ENCODE assay signal across 8 cellular contexts in the genomic region with DNA sequence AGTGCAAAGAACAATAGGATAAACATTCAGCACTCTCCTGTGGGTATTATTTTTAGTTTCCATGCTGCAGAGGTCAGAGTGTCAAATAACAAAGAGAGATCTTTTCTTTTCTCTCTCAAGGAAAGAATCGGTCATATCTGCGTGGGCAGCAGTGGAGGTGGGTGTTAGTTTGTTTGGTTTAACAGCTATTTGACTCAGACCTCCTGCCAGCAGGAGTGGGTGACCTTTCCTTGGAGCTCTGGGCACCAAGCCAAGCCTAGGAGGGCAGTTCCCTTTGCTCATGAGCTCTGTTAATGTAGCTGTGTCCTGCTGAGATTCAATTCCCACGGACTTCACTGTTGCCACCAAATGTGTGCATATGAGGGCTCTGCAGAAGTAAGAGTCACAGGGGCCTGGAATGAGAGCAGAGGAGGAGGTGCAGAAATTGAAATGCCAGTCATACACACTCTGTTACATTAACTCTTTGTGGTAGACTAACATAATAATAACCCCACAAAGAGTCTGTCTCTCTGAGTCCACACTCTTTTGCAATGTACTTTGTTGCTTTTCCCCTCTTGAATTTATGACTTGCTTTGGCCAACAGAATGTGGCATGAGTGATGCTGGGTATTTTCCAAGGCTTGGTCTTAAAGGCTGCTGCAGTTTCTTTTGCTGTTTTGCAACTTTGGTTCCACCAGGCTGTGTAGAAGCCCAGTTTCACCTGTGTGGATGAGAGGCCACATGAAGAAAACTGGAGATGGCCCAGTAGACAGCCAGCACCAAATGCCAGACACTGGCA.
A peak's percentile ranks its signal among the peaks of the same experiment; 100 is the strongest.
DNase-seq lines count a peak whose midpoint lies in the region; ATAC-seq and TF ChIP-seq lines count a peak whose summit lies in the region.

No MANE protein-coding gene starts in this region.

- intact Hi-C loops in activated T-helper 2 cell treated with anti-CD3 and anti-CD28 coated beads, Interferon-gamma antibody, Interleukin-2, Interleukin-4, amounts not matched to agents 10 μg/mL and 5 μg/mL and 100 μg/mL, durations not matched to agents 14 hours and 24 hours and 36 hours (cut with micrococcal nuclease): loop anchor here (1.0 to 10.0 kb wide), 4 partner anchors 76 to 411 kb away; a partner anchor contains a TSS
- intact Hi-C loops in spleen (cut with DNase I; ENCODE audit: low total_unique reads): no loop called here

- H3K4me3 ChIP-seq in spleen: no peak overlapping the region

- H3K36me3 ChIP-seq in spleen: peaks cover 0 to 52% (median 4%) of the 10 kb centered on the region in 6 donors

- ATAC-seq in left lobe of liver: peak; percentile 82
- no peak for ATAC-seq in HG03460 (IDR thresholded peaks at IDR 0.05; ENCODE audit: unreplicated experiment)
- ATAC-seq in GM18861 (IDR thresholded peaks at IDR 0.05; ENCODE audit: unreplicated experiment): no peak

- WGBS in spleen, 5 donors: 36 to 68% (median 60%) methylated on average over 3 of the region's 3 CpGs

- DNase-seq in Caki2 (ENCODE audit: low read depth) (peak; percentile 96), NCI-H128 (lab: John Stamatoyannopoulos, UW; ENCODE audit: unreplicated experiment) (peak; percentile 10), left lobe of liver (ENCODE audit: low spot score) (peak; percentile 69), spleen (no peak)
- DNase-seq in activated T-helper 2 cell treated with anti-CD3 and anti-CD28 coated beads, Interferon-gamma antibody, Interleukin-2, Interleukin-4, amounts not matched to agents 10 μg/mL and 5 μg/mL and 100 μg/mL, durations not matched to agents 14 hours and 24 hours and 36 hours (ENCODE audit: low spot score): no peak

- peaks cover 0 to 6% (median 0%) of the 10 kb centered on the region in 8 donors for H3K9me3 ChIP-seq in spleen

- H3K9me3 Mint-ChIP-seq in activated T-helper 2 cell treated with anti-CD3 and anti-CD28 coated beads, Interferon-gamma antibody, Interleukin-2, Interleukin-4, amounts not matched to agents 10 μg/mL and 5 μg/mL and 100 μg/mL, durations not matched to agents 14 hours and 24 hours and 36 hours: peaks cover 12% of the 10 kb centered on the region
- peaks cover 4% of the 10 kb centered on the region for H3K9me3 Mint-ChIP-seq in stimulated activated naive CD8-positive, alpha-beta T cell treated with anti-CD3 and anti-CD28 coated beads, Interleukin-15, Interleukin-2, amounts not matched to agents 100 ng/mL and 50 ng/mL, for 24 hours

- no peaks in the 10 kb centered on the region for H3K27me3 Mint-ChIP-seq in activated T-helper 2 cell treated with anti-CD3 and anti-CD28 coated beads, Interferon-gamma antibody, Interleukin-2, Interleukin-4, amounts not matched to agents 10 μg/mL and 5 μg/mL and 100 μg/mL, durations not matched to agents 14 hours and 24 hours and 36 hours (ENCODE audit: low read depth)
- peaks cover 20% of the 10 kb centered on the region for H3K27me3 Mint-ChIP-seq in stimulated activated naive CD8-positive, alpha-beta T cell treated with anti-CD3 and anti-CD28 coated beads, Interleukin-15, Interleukin-2, amounts not matched to agents 100 ng/mL and 50 ng/mL, for 24 hours

- in situ Hi-C loops in Caki2 (cut with HindIII; ENCODE audit: low pct_unique_long_range_greater_than_20kb, low sequenced_read_pairs): no loop called here

- H3K4me1 ChIP-seq in spleen: peaks cover 0 to 23% (median 14%) of the 10 kb centered on the region in 6 donors

- H3K27me3 ChIP-seq in spleen (replicated peaks in 1 of 7): peaks cover 0 to 6% (median 0%) of the 10 kb centered on the region in 7 donors

- peaks cover 66% of the 10 kb centered on the region for H3K36me3 Mint-ChIP-seq in activated T-helper 2 cell treated with anti-CD3 and anti-CD28 coated beads, Interferon-gamma antibody, Interleukin-2, Interleukin-4, amounts not matched to agents 10 μg/mL and 5 μg/mL and 100 μg/mL, durations not matched to agents 14 hours and 24 hours and 36 hours (ENCODE audit: low read depth)
- H3K36me3 Mint-ChIP-seq in stimulated activated naive CD8-positive, alpha-beta T cell treated with anti-CD3 and anti-CD28 coated beads, Interleukin-15, Interleukin-2, amounts not matched to agents 100 ng/mL and 50 ng/mL, for 24 hours (ENCODE audit: low read depth): peaks cover 20% of the 10 kb centered on the region

- peaks cover 54% of the 10 kb centered on the region for H3K4me1 Mint-ChIP-seq in activated T-helper 2 cell treated with anti-CD3 and anti-CD28 coated beads, Interferon-gamma antibody, Interleukin-2, Interleukin-4, amounts not matched to agents 10 μg/mL and 5 μg/mL and 100 μg/mL, durations not matched to agents 14 hours and 24 hours and 36 hours (ENCODE audit: low read depth)
- peaks cover 67% of the 10 kb centered on the region for H3K4me1 Mint-ChIP-seq in stimulated activated naive CD8-positive, alpha-beta T cell treated with anti-CD3 and anti-CD28 coated beads, Interleukin-15, Interleukin-2, amounts not matched to agents 100 ng/mL and 50 ng/mL, for 24 hours (ENCODE audit: low read depth)

- TF ChIP-seq POLR2A in spleen (IDR thresholded peaks at IDR 0.05): no peak

- peak overlapping the region; percentile 59 for H3K4me3 Mint-ChIP-seq in activated T-helper 2 cell treated with anti-CD3 and anti-CD28 coated beads, Interferon-gamma antibody, Interleukin-2, Interleukin-4, amounts not matched to agents 10 μg/mL and 5 μg/mL and 100 μg/mL, durations not matched to agents 14 hours and 24 hours and 36 hours (ENCODE audit: low read depth)
- H3K4me3 Mint-ChIP-seq in stimulated activated naive CD8-positive, alpha-beta T cell treated with anti-CD3 and anti-CD28 coated beads, Interleukin-15, Interleukin-2, amounts not matched to agents 100 ng/mL and 50 ng/mL, for 24 hours: no peak overlapping the region

- no peak overlapping the region for H3K27ac ChIP-seq in spleen

- TF ChIP-seq CTCF in spleen (IDR thresholded peaks at IDR 0.05 in 8 of 11, conservative IDR thresholded peaks at IDR 0.05 in 3 of 11): no peak

- peak overlapping the region; percentile 94 for H3K27ac Mint-ChIP-seq in activated T-helper 2 cell treated with anti-CD3 and anti-CD28 coated beads, Interferon-gamma antibody, Interleukin-2, Interleukin-4, amounts not matched to agents 10 μg/mL and 5 μg/mL and 100 μg/mL, durations not matched to agents 14 hours and 24 hours and 36 hours
- H3K27ac Mint-ChIP-seq in stimulated activated naive CD8-positive, alpha-beta T cell treated with anti-CD3 and anti-CD28 coated beads, Interleukin-15, Interleukin-2, amounts not matched to agents 100 ng/mL and 50 ng/mL, for 24 hours: peak overlapping the region; percentile 84

Comparison
In these comparisons a context has a peak if more than half of its experiments do, and no peak if none do; other contexts are left out.
1. DNase-seq: peak in Caki2 (single experiment), NCI-H128 (single experiment) and left lobe of liver (single experiment); none in activated T-helper 2 cell treated with anti-CD3 and anti-CD28 coated beads, Interferon-gamma antibody, Interleukin-2, Interleukin-4, amounts not matched to agents 10 μg/mL and 5 μg/mL and 100 μg/mL, durations not matched to agents 14 hours and 24 hours and 36 hours (single experiment) and spleen (single experiment).